ENCODE assay signal across 11 cellular contexts in the genomic region with DNA sequence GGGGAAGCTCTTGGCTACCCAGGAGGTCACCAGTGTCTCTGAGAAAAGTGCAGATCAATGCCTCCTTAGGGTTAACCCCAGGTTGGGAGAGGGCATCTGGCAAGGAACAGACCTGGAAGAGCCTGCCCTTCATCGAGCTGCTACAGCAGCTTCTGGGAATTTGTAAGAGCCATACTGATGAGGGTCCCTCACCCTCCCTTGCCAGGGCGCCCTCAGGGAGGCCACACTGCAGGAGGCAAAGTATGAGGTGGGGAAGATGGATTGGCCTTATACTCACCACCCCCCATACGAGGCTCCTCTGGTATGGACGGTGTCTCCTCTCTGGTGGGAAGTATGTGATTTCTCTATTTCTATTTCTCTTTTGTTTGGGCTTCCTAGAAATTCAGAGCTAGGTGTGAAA. TPM values are rescaled to one million over a fixed set of nuclear protein-coding genes. Genes with fewer than 3 reads are reported as not detected.
"Had no signal": no experiment of that assay in that cellular context is flagged by ENCODE, and none has a peak within 500 bp of the region (broad histone marks: within the 10 kb centered on the region; RNA-seq: fewer than 3 reads in every experiment).

No MANE protein-coding gene starts in this region.

- H3K27ac ChIP-seq: GM23248 had no signal

- DNase-seq: GM23248, GOT3, H7, H9, HCEC 1CT, HFFc6 had no signal

- H2AFZ ChIP-seq: GM23248, GM23338 had no signal

- H3K9ac ChIP-seq: GM23248 had no signal

- FAIRE-seq: H1, H54 had no signal

- H3K4me3 ChIP-seq: GM23248, GM23338, HAP-1 had no signal

- H3K4me2 ChIP-seq: GM23338 had no signal

- ATAC-seq: GM23338, HCT116 had no signal

- H3K36me3 ChIP-seq: HAP-1 had no signal

- H3K9me3 ChIP-seq: HAP-1 had no signal

- H3K4me1 ChIP-seq: HAP-1 had no signal

RNA-seq across cellular contexts. Expression of gene IGSF3, which starts 13.2 kb away (rescaled TPM):
- total RNA-seq: HFFc6 had no signal
